In genomic region chr2:9699139-9699823, GRCh38 we compare ENCODE assay signal across 12 cellular contexts.
DNase-seq lines count a peak whose midpoint lies in the region; ATAC-seq and TF ChIP-seq lines count a peak whose summit lies in the region.
"Had no signal": no experiment of that assay in that cellular context is flagged by ENCODE, and none has a peak within 500 bp of the region (broad histone marks: within the 10 kb centered on the region; RNA-seq: fewer than 3 reads in every experiment).

No MANE protein-coding gene starts in this region.

- peaks cover 27% of the 10 kb centered on the region for H3K4me1 Mint-ChIP-seq in T-helper 17 cell

- no peak overlapping the region for H3K4me3 Mint-ChIP-seq in T-helper 17 cell
- H3K4me3 Mint-ChIP-seq: nephron progenitor cell had no signal

- H3K36me3 Mint-ChIP-seq in T-helper 17 cell (ENCODE audit: low read depth) = no peaks in the 10 kb centered on the region

- H3K4me3 ChIP-seq in fibroblast of mammary gland (ENCODE audit: control insufficient read depth, low read depth, low read length) = no peak overlapping the region
- H3K4me3 ChIP-seq: tibial nerve had no signal

- no peak for TF ChIP-seq CTCF in fibroblast of mammary gland (conservative IDR thresholded peaks at IDR 0.05; ENCODE audit: control insufficient read depth, insufficient read depth, low read depth, low read length)

- DNase-seq in ACHN (peak; percentile 61), GM04503 (ENCODE audit: low read depth) (peak; percentile 49), T-helper 17 cell (no peak), fibroblast of mammary gland (ENCODE audit: low read depth) (peak; percentile 87), NCI-H2029 (lab: John Stamatoyannopoulos, UW) (no peak), NCI-H82 (lab: John Stamatoyannopoulos, UW) (no peak), sciatic nerve (ENCODE audit: low spot score) (no peak), NCI-H69 (lab: John Stamatoyannopoulos, UW) (no peak)
- DNase-seq: activated CD8-positive, alpha-beta memory T cell treated with anti-CD3 and anti-CD28 coated beads, Interleukin-2, amount 50 U/mL, for 4 hours; nephron progenitor cell; stimulated activated CD4-positive, alpha-beta T cell treated with anti-CD3 and anti-CD28 coated beads, Interleukin-4, amount 100 ng/mL, for 4 hours had no signal

- in situ Hi-C loops in ACHN (cut with HindIII; ENCODE audit: low pct_ligation_motif_present, low pct_unique_long_range_greater_than_20kb, low sequenced_read_pairs) = no loop called here

- H3K9me3 ChIP-seq in T-helper 17 cell (ENCODE audit: control insufficient read depth, low read length, poor library complexity, severe bottlenecking) = no peaks in the 10 kb centered on the region
- H3K9me3 ChIP-seq: tibial nerve had no signal

- intact Hi-C loops in sciatic nerve (cut with DNase I) = no loop called here

- no peaks in the 10 kb centered on the region for H3K27me3 Mint-ChIP-seq in T-helper 17 cell

- H3K27ac Mint-ChIP-seq in T-helper 17 cell = peak overlapping the region; percentile 41
- H3K27ac Mint-ChIP-seq: nephron progenitor cell had no signal

- no peak for ATAC-seq in T-helper 17 cell
- ATAC-seq in sciatic nerve = no peak

Comparison
In these comparisons a context has a peak if more than half of its experiments do, and no peak if none do; other contexts are left out.
1. DNase-seq: peak in ACHN (single experiment), GM04503 (single experiment) and fibroblast of mammary gland (single experiment); none in T-helper 17 cell (0 of 3), NCI-H2029 (single experiment), NCI-H82 (single experiment), sciatic nerve (single experiment) and NCI-H69 (single experiment).